Comparison of ENCODE assay signal across 16 cellular contexts in the genomic region with DNA sequence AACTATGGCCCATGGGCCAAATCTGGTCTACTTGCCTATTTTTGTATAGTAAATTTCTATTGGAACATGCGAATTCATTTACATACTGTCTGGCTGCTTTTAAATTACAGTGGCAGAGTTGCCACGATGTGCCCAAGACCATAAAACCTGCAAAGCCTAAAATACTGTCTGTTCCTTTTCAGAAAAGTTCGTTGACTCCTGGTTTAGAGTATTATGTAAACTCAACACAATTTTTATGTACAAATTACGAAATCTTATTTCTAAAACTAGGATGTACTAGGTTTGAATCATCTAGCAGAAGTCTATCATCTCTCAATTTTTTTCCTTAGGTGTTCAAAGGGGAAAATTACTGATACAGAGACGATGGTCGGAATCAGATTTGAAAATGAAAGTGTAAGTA.
"Had no signal": no experiment of that assay in that cellular context is flagged by ENCODE, and none has a peak within 500 bp of the region (broad histone marks: within the 10 kb centered on the region; RNA-seq: fewer than 3 reads in every experiment).

No MANE protein-coding gene starts in this region.

- H3K9me3 Mint-ChIP-seq: naive B cell; stimulated activated naive CD8-positive, alpha-beta T cell treated with anti-CD3 and anti-CD28 coated beads, Interleukin-15, amount 100 ng/mL, for 72 hours had no signal

- H3K4me1 Mint-ChIP-seq: naive B cell; stimulated activated naive CD8-positive, alpha-beta T cell treated with anti-CD3 and anti-CD28 coated beads, Interleukin-15, amount 100 ng/mL, for 72 hours had no signal

- H3K4me3 Mint-ChIP-seq: naive B cell; stimulated activated naive CD8-positive, alpha-beta T cell treated with anti-CD3 and anti-CD28 coated beads, Interleukin-15, amount 100 ng/mL, for 72 hours had no signal

- H3K27me3 Mint-ChIP-seq: naive B cell; stimulated activated naive CD8-positive, alpha-beta T cell treated with anti-CD3 and anti-CD28 coated beads, Interleukin-15, amount 100 ng/mL, for 72 hours had no signal

- H3K9me3 ChIP-seq: gastroesophageal sphincter, lower lobe of right lung, neutrophil, thoracic aorta had no signal

- H3K27ac ChIP-seq: coronary artery, gastroesophageal sphincter, lower lobe of right lung, neutrophil, thoracic aorta had no signal

- ATAC-seq: gastroesophageal sphincter; lower lobe of right lung; stimulated activated naive CD8-positive, alpha-beta T cell treated with anti-CD3 and anti-CD28 coated beads, Interleukin-15, amount 100 ng/mL, for 72 hours had no signal

- DNase-seq: activated CD4-positive, alpha-beta T cell treated with anti-CD3 and anti-CD28 coated beads for 1 hour; activated naive CD4-positive, alpha-beta T cell treated with Interleukin-2 at 50 U/mL for 16 hours; central memory CD4-positive, alpha-beta T cell; effector CD4-positive, alpha-beta T cell; lower lobe of right lung; midbrain; naive B cell; retina; stimulated activated CD4-positive, alpha-beta T cell treated with anti-CD3 and anti-CD28 coated beads, Interleukin-15, amount 100 ng/mL, for 24 hours; stimulated activated CD4-positive, alpha-beta T cell treated with anti-CD3 and anti-CD28 coated beads, Interleukin-4, amount 100 ng/mL, for 24 hours; stimulated activated naive CD8-positive, alpha-beta T cell treated with anti-CD3 and anti-CD28 coated beads, Interleukin-15, amount 100 ng/mL, for 72 hours; T-helper 9 cell had no signal
